Comparison of ENCODE assay signal across 8 cellular contexts in the genomic region with DNA sequence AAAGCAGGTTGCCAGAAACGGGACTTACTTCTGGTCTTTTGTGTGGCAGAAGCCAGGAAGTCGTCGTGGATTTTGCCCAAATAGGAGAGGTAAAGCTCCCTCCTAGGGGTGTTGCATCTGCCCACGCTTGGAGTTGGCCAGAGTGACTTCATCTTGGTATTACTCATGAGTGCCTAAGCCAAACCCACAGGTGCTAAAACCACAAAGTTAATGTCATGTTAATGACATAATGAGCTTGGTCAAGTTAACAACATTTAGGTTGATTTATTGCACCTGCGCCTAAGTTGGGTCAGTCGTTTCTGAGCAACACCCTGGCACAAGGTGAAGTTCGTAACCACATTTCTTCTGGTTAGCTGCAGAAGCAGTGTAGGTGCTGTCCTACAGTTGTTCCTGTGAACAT.
DNase-seq lines count a peak whose midpoint lies in the region; ATAC-seq lines count a peak whose summit lies in the region.

No MANE protein-coding gene starts in this region.

- DNase-seq in activated CD4-positive, CD25-positive, alpha-beta regulatory T cell treated with anti-CD3 and anti-CD28 coated beads, Interleukin-2, amount 50 U/mL, for 72 hours: peak; percentile 44
- DNase-seq in kidney tubule cell (ENCODE audit: low spot score) (peak; percentile 85), SHP77 (lab: John Stamatoyannopoulos, UW) (no peak), NCI-H1417 (lab: John Stamatoyannopoulos, UW) (no peak), NCI-H2107 (lab: John Stamatoyannopoulos, UW) (no peak), SKM-1 treated with dmso at 0.1 percent for 144 hours (lab: John Stamatoyannopoulos, UW; ENCODE audit: unreplicated experiment) (no peak)

- peak; percentile 68 for ATAC-seq in GM18519 (IDR thresholded peaks at IDR 0.05; ENCODE audit: low FRiP score, unreplicated experiment)
- ATAC-seq in HG02884 (IDR thresholded peaks at IDR 0.05; ENCODE audit: unreplicated experiment): peak; percentile 82

Comparison
In these comparisons a context has a peak if more than half of its experiments do, and no peak if none do; other contexts are left out.
1. DNase-seq: peak in activated CD4-positive, CD25-positive, alpha-beta regulatory T cell treated with anti-CD3 and anti-CD28 coated beads, Interleukin-2, amount 50 U/mL, for 72 hours (single experiment) and kidney tubule cell (single experiment); none in SHP77 (0 of 2), NCI-H1417 (0 of 3), NCI-H2107 (single experiment) and SKM-1 treated with dmso at 0.1 percent for 144 hours (single experiment).